ENCODE assay signal across 8 cellular contexts in genomic region chr11:64229090-64229958, GRCh38. TPM values are rescaled to one million over a fixed set of nuclear protein-coding genes. Genes with fewer than 3 reads are reported as not detected.
A peak's percentile ranks its signal among the peaks of the same experiment; 100 is the strongest.
DNase-seq lines count a peak whose midpoint lies in the region; ATAC-seq, FAIRE-seq and TF ChIP-seq lines count a peak whose summit lies in the region.

No MANE protein-coding gene starts in this region.

- H2BK5ac ChIP-seq in mesenchymal stem cell (ENCODE audit: low read depth, low read length, poor library complexity, severe bottlenecking), result no peak overlapping the region

- no peak for TF ChIP-seq CTCF in GM12878 (IDR thresholded peaks at IDR 0.05 in 2 of 3, conservative IDR thresholded peaks at IDR 0.05 in 1 of 3; ENCODE audit: control insufficient read depth in 2 of 3, extremely low read depth in 1 of 3, insufficient read depth in 1 of 3, low read depth in 3 of 3, low read length in 3 of 3)
- TF ChIP-seq CTCF in thyroid gland (IDR thresholded peaks at IDR 0.05), result no peak

- H2AFZ ChIP-seq in GM12878 (ENCODE audit: control insufficient read depth, low read depth, low read length) (no peak overlapping the region), mesenchymal stem cell (ENCODE audit: low read depth, low read length) (no peak overlapping the region)

- POLR2A ChIA-PET in GM12878 (lab: Charles Lee), result interaction anchor here (0.6 to 9.7 kb wide), 4 partner anchors 10 to 1466 kb away, joined by 4 to 77 read pairs (median 6); partner anchors contain the start of genes FKBP2 and PPP1R14B

- H3K36me3 Mint-ChIP-seq in activated T-cell treated with anti-CD3 and anti-CD28 coated beads, Interleukin-2, amount 50 U/mL, for 4 hours (ENCODE audit: insufficient read depth), result no peaks in the 10 kb centered on the region

- no peak overlapping the region for H2BK120ac ChIP-seq in mesenchymal stem cell (ENCODE audit: low read depth, low read length)

- in situ Hi-C loops in GM12878 (cut with MboI), result loop anchor here (25.0 kb wide), 1 partner anchor 1633 kb away; the partner anchor contains the start of genes CFL1, EFEMP2 and MUS81

- no peak for ATAC-seq in activated T-cell treated with anti-CD3 and anti-CD28 coated beads, Interleukin-2, amount 50 U/mL, for 4 hours
- ATAC-seq in GM12878 (no peak), GM21825 (IDR thresholded peaks at IDR 0.05; ENCODE audit: unreplicated experiment) (no peak), HG03442 (IDR thresholded peaks at IDR 0.05; ENCODE audit: unreplicated experiment) (no peak)

- peak overlapping the region; percentile 26 for H2AK5ac ChIP-seq in mesenchymal stem cell (ENCODE audit: low read length, severe bottlenecking)

- TF ChIP-seq EP300 in GM12878 (IDR thresholded peaks at IDR 0.05; ENCODE audit: borderline replicate concordance in 1 of 2, control insufficient read depth in 1 of 2, low read depth in 2 of 2, low read length in 2 of 2), result no peak

- no peak overlapping the region for H2BK15ac ChIP-seq in mesenchymal stem cell (ENCODE audit: low read depth, poor library complexity, severe bottlenecking)

- no peak overlapping the region for H4K91ac ChIP-seq in mesenchymal stem cell (ENCODE audit: low read length)

- H3K4me1 Mint-ChIP-seq in activated T-cell treated with anti-CD3 and anti-CD28 coated beads, Interleukin-2, amount 50 U/mL, for 4 hours (ENCODE audit: low read depth), result peaks cover 54% of the 10 kb centered on the region

- H3K27ac ChIP-seq in GM12878 (ENCODE audit: control insufficient read depth, insufficient read depth) (peak overlapping the region; percentile 86), mesenchymal stem cell (ENCODE audit: low read length, poor library complexity, severe bottlenecking) (no peak overlapping the region), thyroid gland (peak overlapping the region; percentile 72 to 90 (median 79))

- no peak for FAIRE-seq in GM12878 (lab: Jason Lieb, UNC)
- FAIRE-seq in urothelium cell line (lab: Jason Lieb, UNC), result no peak

- H3K9me3 ChIP-seq in GM12878 (replicated peaks; ENCODE audit: control insufficient read depth, insufficient read depth, low read length) (no peaks in the 10 kb centered on the region), mesenchymal stem cell (ENCODE audit: control insufficient read depth, low read length) (no peaks in the 10 kb centered on the region), thyroid gland (no peaks in the 10 kb centered on the region)

- H3K79me2 ChIP-seq in GM12878 (ENCODE audit: control insufficient read depth, insufficient read depth, low read length), result peaks cover 36% of the 10 kb centered on the region

- H3K4me3 ChIP-seq in GM12878 (peak overlapping the region; percentile 95), mesenchymal stem cell (ENCODE audit: insufficient read depth in 1 of 2, low read depth in 1 of 2, low read length in 2 of 2) (peak overlapping the region in 1 of 2 experiments; percentile 89), thyroid gland (replicated peaks in 1 of 3) (peak overlapping the region in 1 of 3 donors; percentile 54)

- peaks cover 28% of the 10 kb centered on the region for H3K79me1 ChIP-seq in mesenchymal stem cell (replicated peaks; ENCODE audit: low read length, poor library complexity, severe bottlenecking)

- SMC1A ChIA-PET in GM12878 (lab: Charles Lee; ENCODE audit: uncharacterized antibody, unreplicated experiment), result interaction anchor here (1.2 kb wide), 1 partner anchor 15 kb away, joined by 3 read pairs; no protein-coding TSS in a partner anchor

- H3K27me3 Mint-ChIP-seq in activated T-cell treated with anti-CD3 and anti-CD28 coated beads, Interleukin-2, amount 50 U/mL, for 4 hours (ENCODE audit: low read depth), result no peaks in the 10 kb centered on the region

- H4K20me1 ChIP-seq in GM12878 (ENCODE audit: control insufficient read depth, insufficient read depth), result no peaks in the 10 kb centered on the region

- H3K4me2 ChIP-seq in GM12878 (ENCODE audit: control insufficient read depth, insufficient read depth), result peak overlapping the region; percentile 98
- H3K4me2 ChIP-seq in mesenchymal stem cell (ENCODE audit: low read length, poor library complexity, severe bottlenecking), result no peak overlapping the region

- H3K36me3 ChIP-seq in GM12878 (ENCODE audit: control insufficient read depth in 2 of 2, insufficient read depth in 2 of 2, low read length in 1 of 2), result peaks cover 0 to 2% of the 10 kb centered on the region in 2 experiments; a peak in 1 of 4 replicates
- peaks cover under 1 to 21% of the 10 kb centered on the region in 2 experiments for H3K36me3 ChIP-seq in mesenchymal stem cell (ENCODE audit: control insufficient read depth in 1 of 2, insufficient read depth in 2 of 2, low read depth in 1 of 2, low read length in 2 of 2)
- no peaks in the 10 kb centered on the region for H3K36me3 ChIP-seq in thyroid gland

- TF ChIP-seq POLR2A in GM12878 (IDR thresholded peaks at IDR 0.05; ENCODE audit: low read depth, low read length) (no peak; the same call in 1 of the 2 replicates), thyroid gland (IDR thresholded peaks at IDR 0.05) (no peak)

- CTCF ChIA-PET in GM12878 (lab: Yijun Ruan, JAX), result interaction anchor here (0.6 to 0.9 kb wide), 2 partner anchors 25 to 71 kb away, joined by 3 to 4 read pairs; no protein-coding TSS in a partner anchor

- H3K4me3 Mint-ChIP-seq in activated T-cell treated with anti-CD3 and anti-CD28 coated beads, Interleukin-2, amount 50 U/mL, for 4 hours, result peak overlapping the region; percentile 83

- H3K4ac ChIP-seq in mesenchymal stem cell (ENCODE audit: low read depth in 1 of 2, low read length in 2 of 2), result no peak overlapping the region

- H2BK12ac ChIP-seq in mesenchymal stem cell (ENCODE audit: low read length in 2 of 2), result peak overlapping the region in 1 of 2 experiments; percentile 66

- peak overlapping the region in 1 of 2 experiments; percentile 41 for H3K18ac ChIP-seq in mesenchymal stem cell (ENCODE audit: low read depth in 1 of 2, low read length in 2 of 2)

- TSS peak; percentile 35 for BruUV-seq in GM12878 (replicated peaks; lab: Mats Ljungman, UMichigan)

- RAD21 ChIA-PET in GM12878 (lab: Charles Lee; ENCODE audit: unreplicated experiment), result interaction anchor here (1.0 kb wide), 1 partner anchor 23 kb away, joined by 6 read pairs; the partner anchor contains the start of gene FERMT3

- DNase-seq in activated T-cell treated with anti-CD3 and anti-CD28 coated beads, Interleukin-2, amount 50 U/mL, for 4 hours, result no peak
- no peak for DNase-seq in activated T-cell treated with anti-CD3 and anti-CD28 coated beads, Interleukin-2, amount 50 U/mL, for 48 hours
- no peak for DNase-seq in GM12878 (ENCODE audit: low read depth, low spot score)
- no peak for DNase-seq in mesenchymal stem cell
- no peak for DNase-seq in thyroid gland
- no peak for DNase-seq in urothelium cell line (ENCODE audit: low spot score)

- TF ChIP-seq RAD21 in GM12878 (IDR thresholded peaks at IDR 0.05; ENCODE audit: insufficient read depth, low read depth, low read length), result no peak

- H3K9ac ChIP-seq in GM12878 (ENCODE audit: control insufficient read depth, insufficient read depth, low read length) (peak overlapping the region; percentile 79), mesenchymal stem cell (ENCODE audit: low read length) (peak overlapping the region; percentile 87)

- no peak overlapping the region for H3K23ac ChIP-seq in mesenchymal stem cell (ENCODE audit: low read length in 2 of 2)

- H3K4me1 ChIP-seq in GM12878 (ENCODE audit: control insufficient read depth, insufficient read depth, low read length) (peaks cover 34% of the 10 kb centered on the region), mesenchymal stem cell (ENCODE audit: control insufficient read depth, insufficient read depth, low read depth, low read length) (peaks cover 60% of the 10 kb centered on the region), thyroid gland (peaks cover 47 to 65% of the 10 kb centered on the region in 2 donors)

- no peak overlapping the region for H3K14ac ChIP-seq in mesenchymal stem cell (ENCODE audit: low read length in 2 of 2)

- H3K9me3 Mint-ChIP-seq in activated T-cell treated with anti-CD3 and anti-CD28 coated beads, Interleukin-2, amount 50 U/mL, for 4 hours, result no peaks in the 10 kb centered on the region

- 55% methylated on average over 19 of the region's 20 CpGs for WGBS in GM12878 (ENCODE audit: insufficient coverage, insufficient replicate concordance, low lambda C conversion rate, missing lambda C conversion rate)
- 83% methylated on average over 20 of the region's 20 CpGs for WGBS in mesenchymal stem cell
- 66 to 72% methylated on average over 16 to 18 of the region's 20 CpGs for WGBS in thyroid gland, 2 donors

- H4K8ac ChIP-seq in mesenchymal stem cell (ENCODE audit: low read length), result no peak overlapping the region

- H3K27me3 ChIP-seq in GM12878 (replicated peaks in 1 of 2; ENCODE audit: control insufficient read depth in 2 of 2, insufficient read depth in 2 of 2, low read length in 1 of 2) (no peaks in the 10 kb centered on the region), mesenchymal stem cell (ENCODE audit: control insufficient read depth in 1 of 2, insufficient read depth in 1 of 2, low read length in 2 of 2) (no peaks in the 10 kb centered on the region), thyroid gland (no peaks in the 10 kb centered on the region)

- intact Hi-C loops in GM12878 (cut with micrococcal nuclease; ENCODE audit: unreplicated experiment), result no loop called here
- intact Hi-C loops in thyroid gland (cut with DNase I), result no loop called here

RNA-seq across cellular contexts. Expression of gene DNAJC4, which starts 1.0 kb away (rescaled TPM):
- total RNA-seq in activated T-cell treated with anti-CD3 and anti-CD28 coated beads, Interleukin-2, amount 50 U/mL, for 4 hours, result 10 to 100 TPM; 15.0 to 16.6 (median 16.1) TPM
- total RNA-seq in GM12878 (2013; cell fraction: nucleolus; rRNA removed), result 16.4 and 16.5 TPM in 2 replicates
- total RNA-seq in GM12878 (2014; rRNA removed) (19.8 and 26.1 TPM in 2 replicates), GM12878 (2014; rRNA removed; fragmentation: Illumina TruSeq; extraction: Trizol) (19.3 and 22.5 TPM in 2 replicates), GM12878 (2021) (33.7 and 36.4 TPM in 2 replicates), thyroid gland (10 to 100 TPM; 10.9 to 48.6 (median 21.9) TPM)
- 16.0 TPM for polyA plus RNA-seq in GM12878 (2011; ENCODE audit: low read depth)
- polyA plus RNA-seq in GM12878 (2011; rRNA removed) (22.4 and 33.9 TPM in 2 replicates), GM12878 (2014; fragmentation: Illumina TruSeq; extraction: Trizol) (12.0 and 27.8 TPM in 2 replicates), GM12878 (2014; fragmentation: Nextera tagmentation; extraction: Ambion mirVana) (1 to 10 TPM; 3.7 to 9.7 TPM), GM12878 (2014; rRNA removed) (64.9 and 70.6 TPM in 2 replicates), GM12878 (2016; fragmentation: Nextera tagmentation; extraction: Ambion mirVana) (10 to 100 TPM; 32.4 to 35.0 TPM)
- polyA plus RNA-seq in GM12878 (2011; cell fraction: cytosol; rRNA removed), result 25.4 and 48.0 TPM in 2 replicates
- 273 and 301 TPM in 2 replicates for polyA plus RNA-seq in GM12878 (2011; cell fraction: nucleus; rRNA removed)
- polyA plus RNA-seq in GM12878 (2012), result 47.6 and 50.2 TPM in 2 replicates
- polyA minus RNA-seq in GM12878 (2011; rRNA and poly(A)+ RNA removed), result 9.1 and 19.6 TPM in 2 replicates
- polyA minus RNA-seq in GM12878 (2011; cell fraction: cytosol; rRNA and poly(A)+ RNA removed), result 8.3 and 11.1 TPM in 2 replicates
- polyA minus RNA-seq in GM12878 (2011; cell fraction: nucleus; rRNA and poly(A)+ RNA removed), result 16.4 and 23.9 TPM in 2 replicates
- polyA plus RNA-seq in mesenchymal stem cell (2013, experiment 1 of 2), result 38.5 TPM
- 36.7 TPM for polyA plus RNA-seq in mesenchymal stem cell (2013, experiment 2 of 2)

RNA-seq across cellular contexts. Expression of gene NUDT22, which starts 3.2 kb away (rescaled TPM):
- total RNA-seq in activated T-cell treated with anti-CD3 and anti-CD28 coated beads, Interleukin-2, amount 50 U/mL, for 4 hours, result 10 to 100 TPM; 82.4 to 88.3 (median 86.1) TPM
- 102 and 104 TPM in 2 replicates for total RNA-seq in GM12878 (2013; cell fraction: nucleolus; rRNA removed)
- total RNA-seq in GM12878 (2014; rRNA removed) (102 and 115 TPM in 2 replicates), GM12878 (2014; rRNA removed; fragmentation: Illumina TruSeq; extraction: Trizol) (31.0 and 37.7 TPM in 2 replicates), GM12878 (2021) (87.7 and 91.0 TPM in 2 replicates), thyroid gland (100 to 1,000 TPM in 2 of 4 donors, 10 to 100 TPM in 2; 65.6 to 109 (median 94.4) TPM)
- 12.2 TPM for polyA plus RNA-seq in GM12878 (2011; ENCODE audit: low read depth)
- polyA plus RNA-seq in GM12878 (2011; rRNA removed) (21.2 and 38.5 TPM in 2 replicates), GM12878 (2014; fragmentation: Illumina TruSeq; extraction: Trizol) (6.0 and 17.0 TPM in 2 replicates), GM12878 (2014; fragmentation: Nextera tagmentation; extraction: Ambion mirVana) (10 to 100 TPM in 1 of 2 experiments, 1 to 10 TPM in 1; 6.7 to 20.9 TPM), GM12878 (2014; rRNA removed) (94.4 and 118 TPM in 2 replicates), GM12878 (2016; fragmentation: Nextera tagmentation; extraction: Ambion mirVana) (10 to 100 TPM; 95.8 to 99.2 TPM)
- 53.8 and 85.1 TPM in 2 replicates for polyA plus RNA-seq in GM12878 (2011; cell fraction: cytosol; rRNA removed)
- polyA plus RNA-seq in GM12878 (2011; cell fraction: nucleus; rRNA removed), result 263 and 319 TPM in 2 replicates
- polyA plus RNA-seq in GM12878 (2012), result 55.3 and 55.6 TPM in 2 replicates
- polyA minus RNA-seq in GM12878 (2011; rRNA and poly(A)+ RNA removed), result 22.2 and 53.0 TPM in 2 replicates
- polyA minus RNA-seq in GM12878 (2011; cell fraction: cytosol; rRNA and poly(A)+ RNA removed), result 34.4 and 40.9 TPM in 2 replicates
- 84.9 and 120 TPM in 2 replicates for polyA minus RNA-seq in GM12878 (2011; cell fraction: nucleus; rRNA and poly(A)+ RNA removed)
- polyA plus RNA-seq in mesenchymal stem cell (2013, experiment 1 of 2), result 81.2 TPM
- 80.4 TPM for polyA plus RNA-seq in mesenchymal stem cell (2013, experiment 2 of 2)

RNA-seq across cellular contexts. Expression of gene TRPT1, which starts 3.3 kb away (rescaled TPM):
- 10 to 100 TPM; 24.3 to 31.0 (median 28.6) TPM for total RNA-seq in activated T-cell treated with anti-CD3 and anti-CD28 coated beads, Interleukin-2, amount 50 U/mL, for 4 hours
- 29.8 and 33.1 TPM in 2 replicates for total RNA-seq in GM12878 (2013; cell fraction: nucleolus; rRNA removed)
- 39.0 and 43.1 TPM in 2 replicates for total RNA-seq in GM12878 (2014; rRNA removed)
- 17.8 and 19.9 TPM in 2 replicates for total RNA-seq in GM12878 (2014; rRNA removed; fragmentation: Illumina TruSeq; extraction: Trizol)
- 37.7 and 39.2 TPM in 2 replicates for total RNA-seq in GM12878 (2021)
- polyA plus RNA-seq in GM12878 (2011; ENCODE audit: low read depth), result 51.7 TPM
- 12.1 and 23.8 TPM in 2 replicates for polyA plus RNA-seq in GM12878 (2011; rRNA removed)
- polyA plus RNA-seq in GM12878 (2011; cell fraction: cytosol; rRNA removed), result 46.6 and 51.8 TPM in 2 replicates
- 127 and 150 TPM in 2 replicates for polyA plus RNA-seq in GM12878 (2011; cell fraction: nucleus; rRNA removed)
- 58.6 and 62.0 TPM in 2 replicates for polyA plus RNA-seq in GM12878 (2012)
- 13.0 and 14.3 TPM in 2 replicates for polyA plus RNA-seq in GM12878 (2014; fragmentation: Illumina TruSeq; extraction: Trizol)
- polyA plus RNA-seq in GM12878 (2014; fragmentation: Nextera tagmentation; extraction: Ambion mirVana), result 10 to 100 TPM in 1 of 2 experiments, 1 to 10 TPM in 1; 7.1 to 21.3 TPM
- polyA plus RNA-seq in GM12878 (2014; rRNA removed), result 42.0 and 43.7 TPM in 2 replicates
- 10 to 100 TPM; 49.9 to 63.0 TPM for polyA plus RNA-seq in GM12878 (2016; fragmentation: Nextera tagmentation; extraction: Ambion mirVana)
- 17.3 and 43.3 TPM in 2 replicates for polyA minus RNA-seq in GM12878 (2011; rRNA and poly(A)+ RNA removed)
- polyA minus RNA-seq in GM12878 (2011; cell fraction: cytosol; rRNA and poly(A)+ RNA removed), result 11.9 and 17.4 TPM in 2 replicates
- polyA minus RNA-seq in GM12878 (2011; cell fraction: nucleus; rRNA and poly(A)+ RNA removed), result 21.6 and 24.4 TPM in 2 replicates
- 59.3 TPM for polyA plus RNA-seq in mesenchymal stem cell (2013, experiment 1 of 2)
- polyA plus RNA-seq in mesenchymal stem cell (2013, experiment 2 of 2), result 55.7 TPM
- total RNA-seq in thyroid gland, result 10 to 100 TPM; 50.5 to 90.8 (median 65.9) TPM

RNA-seq across cellular contexts. Expression of gene VEGFB, which starts 5.1 kb away (rescaled TPM):
- 10 to 100 TPM; 41.5 to 75.6 (median 53.2) TPM for total RNA-seq in activated T-cell treated with anti-CD3 and anti-CD28 coated beads, Interleukin-2, amount 50 U/mL, for 4 hours
- total RNA-seq in GM12878 (2013; cell fraction: nucleolus; rRNA removed), result 8.3 and 9.7 TPM in 2 replicates
- 23.3 and 25.4 TPM in 2 replicates for total RNA-seq in GM12878 (2014; rRNA removed)
- 16.3 and 17.5 TPM in 2 replicates for total RNA-seq in GM12878 (2014; rRNA removed; fragmentation: Illumina TruSeq; extraction: Trizol)
- 75.8 and 81.7 TPM in 2 replicates for total RNA-seq in GM12878 (2021)
- polyA plus RNA-seq in GM12878 (2011; ENCODE audit: low read depth), result 81.9 TPM
- 8.4 and 11.1 TPM in 2 replicates for polyA plus RNA-seq in GM12878 (2011; rRNA removed)
- 15.2 and 15.4 TPM in 2 replicates for polyA plus RNA-seq in GM12878 (2011; cell fraction: cytosol; rRNA removed)
- polyA plus RNA-seq in GM12878 (2011; cell fraction: nucleus; rRNA removed), result 19.2 and 22.3 TPM in 2 replicates
- polyA plus RNA-seq in GM12878 (2012), result 116 and 119 TPM in 2 replicates
- polyA plus RNA-seq in GM12878 (2014; fragmentation: Illumina TruSeq; extraction: Trizol), result 17.0 and 24.2 TPM in 2 replicates
- 10 to 100 TPM in 1 of 2 experiments, 1 to 10 TPM in 1; 7.0 to 28.1 TPM for polyA plus RNA-seq in GM12878 (2014; fragmentation: Nextera tagmentation; extraction: Ambion mirVana)
- 32.8 and 46.0 TPM in 2 replicates for polyA plus RNA-seq in GM12878 (2014; rRNA removed)
- 10 to 100 TPM; 12.4 to 12.7 TPM for polyA plus RNA-seq in GM12878 (2016; fragmentation: Nextera tagmentation; extraction: Ambion mirVana)
- 5.7 and 7.5 TPM in 2 replicates for polyA minus RNA-seq in GM12878 (2011; rRNA and poly(A)+ RNA removed)
- 8.7 and 13.7 TPM in 2 replicates for polyA minus RNA-seq in GM12878 (2011; cell fraction: cytosol; rRNA and poly(A)+ RNA removed)
- 3.7 and 3.8 TPM in 2 replicates for polyA minus RNA-seq in GM12878 (2011; cell fraction: nucleus; rRNA and poly(A)+ RNA removed)
- 139 TPM for polyA plus RNA-seq in mesenchymal stem cell (2013, experiment 1 of 2)
- 137 TPM for polyA plus RNA-seq in mesenchymal stem cell (2013, experiment 2 of 2)
- total RNA-seq in thyroid gland, result 100 to 1,000 TPM in 1 of 4 donors, 10 to 100 TPM in 3; 52.9 to 101 (median 75.7) TPM

RNA-seq across cellular contexts. Expression of gene FKBP2, which starts 11.6 kb away (rescaled TPM):
- 10 to 100 TPM; 43.3 to 48.9 (median 44.4) TPM for total RNA-seq in activated T-cell treated with anti-CD3 and anti-CD28 coated beads, Interleukin-2, amount 50 U/mL, for 4 hours
- 9.4 and 12.1 TPM in 2 replicates for total RNA-seq in GM12878 (2013; cell fraction: nucleolus; rRNA removed)
- 47.8 and 62.4 TPM in 2 replicates for total RNA-seq in GM12878 (2014; rRNA removed)
- total RNA-seq in GM12878 (2014; rRNA removed; fragmentation: Illumina TruSeq; extraction: Trizol), result 39.1 and 41.5 TPM in 2 replicates
- total RNA-seq in GM12878 (2021), result 31.6 and 37.1 TPM in 2 replicates
- polyA plus RNA-seq in GM12878 (2011; ENCODE audit: low read depth), result 29.1 TPM
- 10.7 and 25.5 TPM in 2 replicates for polyA plus RNA-seq in GM12878 (2011; rRNA removed)
- polyA plus RNA-seq in GM12878 (2011; cell fraction: cytosol; rRNA removed), result 39.3 and 59.8 TPM in 2 replicates
- polyA plus RNA-seq in GM12878 (2011; cell fraction: nucleus; rRNA removed), result 31.1 and 39.6 TPM in 2 replicates
- polyA plus RNA-seq in GM12878 (2012), result 61.8 and 77.4 TPM in 2 replicates
- polyA plus RNA-seq in GM12878 (2014; fragmentation: Illumina TruSeq; extraction: Trizol), result 7.5 and 37.5 TPM in 2 replicates
- 10 to 100 TPM in 1 of 2 experiments, 1 to 10 TPM in 1; 1.8 to 26.8 TPM for polyA plus RNA-seq in GM12878 (2014; fragmentation: Nextera tagmentation; extraction: Ambion mirVana)
- polyA plus RNA-seq in GM12878 (2014; rRNA removed), result 58.6 and 61.9 TPM in 2 replicates
- polyA plus RNA-seq in GM12878 (2016; fragmentation: Nextera tagmentation; extraction: Ambion mirVana), result 10 to 100 TPM; 95.0 to 99.7 TPM
- 10.7 and 22.3 TPM in 2 replicates for polyA minus RNA-seq in GM12878 (2011; rRNA and poly(A)+ RNA removed)
- polyA minus RNA-seq in GM12878 (2011; cell fraction: cytosol; rRNA and poly(A)+ RNA removed), result 14.9 and 15.4 TPM in 2 replicates
- 4.2 and 8.3 TPM in 2 replicates for polyA minus RNA-seq in GM12878 (2011; cell fraction: nucleus; rRNA and poly(A)+ RNA removed)
- polyA plus RNA-seq in mesenchymal stem cell (2013, experiment 1 of 2), result 70.1 TPM
- polyA plus RNA-seq in mesenchymal stem cell (2013, experiment 2 of 2), result 68.6 TPM
- 100 to 1,000 TPM; 107 to 271 (median 196) TPM for total RNA-seq in thyroid gland
